14 cellular contexts compared by ENCODE assay signal in the genomic region with DNA sequence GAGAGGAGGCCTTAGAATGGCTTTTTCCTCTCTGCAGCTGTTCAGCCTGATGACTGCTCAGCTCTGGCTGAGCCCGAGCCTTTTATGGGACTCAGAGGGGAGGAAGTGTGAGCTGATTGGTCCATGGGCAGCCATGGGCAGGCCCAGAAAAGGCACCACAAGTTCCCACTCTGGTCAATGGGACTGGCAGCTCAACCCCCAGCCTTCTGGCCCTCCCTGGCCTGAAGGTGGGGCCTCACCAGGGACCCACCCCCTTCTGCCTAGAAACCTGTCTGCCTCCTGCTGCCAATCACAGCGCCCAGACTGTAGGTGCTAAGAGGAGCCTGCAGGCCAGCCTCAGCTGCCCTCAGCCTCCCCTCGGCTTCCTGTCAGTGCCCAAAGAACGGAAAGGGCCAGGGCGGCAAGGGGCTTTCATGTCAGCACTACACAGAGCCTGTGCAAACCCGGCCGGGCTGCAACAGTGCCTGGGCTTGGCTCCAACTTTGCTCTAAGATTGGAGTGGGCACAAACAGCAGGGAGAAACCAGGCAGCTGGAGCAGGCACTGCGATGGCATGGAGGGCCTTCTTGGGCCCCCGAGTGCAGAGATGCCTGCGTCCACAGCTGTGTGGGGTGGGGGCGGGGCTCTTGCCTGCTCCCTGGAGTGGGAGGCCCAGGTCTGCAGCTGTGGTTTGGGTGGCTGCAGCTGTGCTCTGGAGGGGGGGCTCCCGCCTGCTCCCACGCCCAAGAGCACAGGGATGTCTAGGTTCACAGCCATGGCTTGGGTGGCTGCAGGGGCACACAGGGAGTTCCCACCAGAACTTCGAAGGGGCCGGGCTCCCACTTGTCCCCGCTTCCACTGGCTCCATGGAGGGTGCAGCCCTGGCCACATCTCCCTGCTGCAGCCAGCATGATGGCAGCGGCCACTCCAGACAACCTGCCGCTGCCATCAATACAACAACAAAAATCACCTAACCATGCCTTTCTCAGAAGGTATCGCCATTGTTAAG.
A peak's percentile ranks its signal among the peaks of the same experiment; 100 is the strongest.
DNase-seq lines count a peak whose midpoint lies in the region; ATAC-seq and TF ChIP-seq lines count a peak whose summit lies in the region.
"Had no signal": no experiment of that assay in that cellular context is flagged by ENCODE, and none has a peak within 500 bp of the region (broad histone marks: within the 10 kb centered on the region; RNA-seq: fewer than 3 reads in every experiment).

No MANE protein-coding gene starts in this region.

- no peak overlapping the region for H3K27ac Mint-ChIP-seq in T-cell
- H3K27ac Mint-ChIP-seq in glutamatergic neuron (ENCODE audit: unreplicated experiment), result no peak overlapping the region

- H4K20me1 ChIP-seq in SK-N-SH (ENCODE audit: insufficient read depth), result no peaks in the 10 kb centered on the region

- H3K4me1 Mint-ChIP-seq in T-cell (no peaks in the 10 kb centered on the region), glutamatergic neuron (ENCODE audit: low read depth, unreplicated experiment) (no peaks in the 10 kb centered on the region)

- H3K36me3 Mint-ChIP-seq in T-cell (no peaks in the 10 kb centered on the region), glutamatergic neuron (ENCODE audit: unreplicated experiment) (no peaks in the 10 kb centered on the region)

- no peak overlapping the region for H3K4me3 Mint-ChIP-seq in T-cell
- no peak overlapping the region for H3K4me3 Mint-ChIP-seq in glutamatergic neuron (ENCODE audit: unreplicated experiment)

- H3K79me2 ChIP-seq in SK-N-SH (ENCODE audit: insufficient read depth), result no peaks in the 10 kb centered on the region

- H3K27ac ChIP-seq in SK-N-SH (ENCODE audit: low read depth in 2 of 2, low read length in 1 of 2), result no peak overlapping the region
- H3K27ac ChIP-seq: 22Rv1, left lung, tibial nerve had no signal

- H3K9me3 ChIP-seq in SK-N-SH, result no peaks in the 10 kb centered on the region
- H3K9me3 ChIP-seq: left lung, MG63, tibial nerve had no signal

- no peak overlapping the region for H3K4me2 ChIP-seq in SK-N-SH

- WGBS in SK-N-SH (ENCODE audit: low lambda C conversion rate), result 24% methylated on average over 12 of the region's 19 CpGs

- no peak for TF ChIP-seq RAD21 in SK-N-SH (IDR thresholded peaks at IDR 0.05; ENCODE audit: low read length)

- H3K36me3 ChIP-seq in SK-N-SH (replicated peaks in 1 of 2; ENCODE audit: control insufficient read depth in 1 of 2, insufficient read depth in 2 of 2, low read length in 1 of 2), result no peaks in the 10 kb centered on the region
- H3K36me3 ChIP-seq: left lung, MG63, tibial nerve had no signal

- POLR2A ChIA-PET in SK-N-SH (lab: Yijun Ruan, JAX) (no interaction called here), T-cell (lab: Charles Lee) (no interaction called here)

- H3K27me3 ChIP-seq in SK-N-SH (ENCODE audit: insufficient read depth), result no peaks in the 10 kb centered on the region
- H3K27me3 ChIP-seq: left lung, MG63 had no signal

- ATAC-seq in SK-N-SH treated with all-trans-retinoic acid at 6 μM for 48 hours (peak; percentile 41; the same call in 1 of the 3 replicates), GM18511 (IDR thresholded peaks at IDR 0.05; ENCODE audit: unreplicated experiment) (peak; percentile 84), T-cell (replicated peaks in 1 of 4) (peak in 3 of 4 experiments; percentile 29 to 85 (median 75)), HG02970 (IDR thresholded peaks at IDR 0.05; ENCODE audit: low FRiP score, unreplicated experiment) (no peak)
- ATAC-seq: left lung had no signal

- CTCF ChIA-PET in SK-N-SH (lab: Yijun Ruan, JAX), result no interaction called here
- CTCF ChIA-PET in T-cell (lab: Charles Lee), result interaction anchor here in 1 of 2 donors (0.5 kb wide), 1 partner anchor 184 kb away, joined by 4 read pairs; the partner anchor contains the start of gene BEX5

- no peak for TF ChIP-seq CTCF in SK-N-SH (IDR thresholded peaks at IDR 0.05)
- TF ChIP-seq CTCF in glutamatergic neuron (IDR thresholded peaks at IDR 0.05; ENCODE audit: partially characterized antibody, unreplicated experiment), result no peak

- no peak overlapping the region for H2AFZ ChIP-seq in SK-N-SH (ENCODE audit: low read depth)

- no peak overlapping the region for H3K4me3 ChIP-seq in SK-N-SH (ENCODE audit: low read depth in 2 of 2, low read length in 1 of 2)
- H3K4me3 ChIP-seq: left lung, MG63, tibial nerve had no signal

- H3K9me2 ChIP-seq in SK-N-SH, result no peaks in the 10 kb centered on the region

- H3F3A ChIP-seq in SK-N-SH (replicated peaks; ENCODE audit: insufficient read depth), result no peaks in the 10 kb centered on the region

- DNase-seq in SK-N-SH, result no peak
- peak in 8 of 34 experiments; percentile 3 to 18 (median 12) for DNase-seq in T-cell
- peak; percentile 4 for DNase-seq in myocyte (ENCODE audit: low read depth)
- DNase-seq in glutamatergic neuron, result no peak
- no peak for DNase-seq in activated gamma-delta T cell treated with Interleukin-2 at 50 U/mL for 16 hours
- DNase-seq: cerebellar nuclear complex, left lung, MG63, NCI-H69 had no signal

- H3K4me1 ChIP-seq in SK-N-SH (ENCODE audit: control insufficient read depth in 1 of 2, insufficient read depth in 2 of 2, low read depth in 1 of 2, low read length in 1 of 2), result no peaks in the 10 kb centered on the region
- H3K4me1 ChIP-seq: left lung, tibial nerve had no signal

- no peak for TF ChIP-seq EP300 in SK-N-SH (IDR thresholded peaks at IDR 0.05; ENCODE audit: borderline replicate concordance in 1 of 2, low read depth in 1 of 2, low read length in 1 of 2)

- H3K9me3 Mint-ChIP-seq in T-cell (no peaks in the 10 kb centered on the region), glutamatergic neuron (ENCODE audit: unreplicated experiment) (no peaks in the 10 kb centered on the region)

- H3K9ac ChIP-seq in SK-N-SH, result no peak overlapping the region

- H3K27me3 Mint-ChIP-seq in T-cell, result peaks cover 0 to 11% of the 10 kb centered on the region in 2 donors
- H3K27me3 Mint-ChIP-seq in glutamatergic neuron (ENCODE audit: unreplicated experiment), result no peaks in the 10 kb centered on the region

TF ChIP-seq in SK-N-SH treated with all-trans-retinoic acid at 6 μM for 48 hours, 23 proteins besides CTCF, POLR2A, EP300 and RAD21 (continues in another document):
- TF ChIP-seq ZFP30 (CRISPR knock-in tag; IDR thresholded peaks at IDR 0.05) (no peak), ZNF565 (CRISPR knock-in tag; conservative IDR thresholded peaks at IDR 0.05; ENCODE audit: low read depth) (no peak), TCF4 (CRISPR knock-in tag; IDR thresholded peaks at IDR 0.05; ENCODE audit: borderline replicate concordance) (no peak)
- TF ChIP-seq, protein P1, sequence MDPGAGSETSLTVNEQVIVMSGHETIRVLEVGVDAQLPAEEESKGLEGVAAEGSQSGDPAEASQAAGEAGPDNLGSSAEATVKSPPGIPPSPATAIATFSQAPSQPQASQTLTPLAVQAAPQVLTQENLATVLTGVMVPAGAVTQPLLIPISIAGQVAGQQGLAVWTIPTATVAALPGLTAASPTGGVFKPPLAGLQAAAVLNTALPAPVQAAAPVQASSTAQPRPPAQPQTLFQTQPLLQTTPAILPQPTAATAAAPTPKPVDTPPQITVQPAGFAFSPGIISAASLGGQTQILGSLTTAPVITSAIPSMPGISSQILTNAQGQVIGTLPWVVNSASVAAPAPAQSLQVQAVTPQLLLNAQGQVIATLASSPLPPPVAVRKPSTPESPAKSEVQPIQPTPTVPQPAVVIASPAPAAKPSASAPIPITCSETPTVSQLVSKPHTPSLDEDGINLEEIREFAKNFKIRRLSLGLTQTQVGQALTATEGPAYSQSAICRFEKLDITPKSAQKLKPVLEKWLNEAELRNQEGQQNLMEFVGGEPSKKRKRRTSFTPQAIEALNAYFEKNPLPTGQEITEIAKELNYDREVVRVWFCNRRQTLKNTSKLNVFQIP (CRISPR knock-in tag; IDR thresholded peaks at IDR 0.05; ENCODE audit: borderline replicate concordance, low read depth), result no peak

TF ChIP-seq in SK-N-SH, 30 proteins besides CTCF, POLR2A, EP300 and RAD21 (continues in another document):
- TF ChIP-seq USF2 (IDR thresholded peaks at IDR 0.05; ENCODE audit: borderline replicate concordance, low read depth, low read length) (no peak), MEF2A (IDR thresholded peaks at IDR 0.05; ENCODE audit: borderline replicate concordance, low read depth) (no peak), CHD2 (IDR thresholded peaks at IDR 0.05; ENCODE audit: low read length, partially characterized antibody) (no peak), USF1 (IDR thresholded peaks at IDR 0.05; ENCODE audit: borderline replicate concordance, low read depth) (no peak), RCOR1 (IDR thresholded peaks at IDR 0.05; ENCODE audit: low read length) (no peak), SIN3A (IDR thresholded peaks at IDR 0.05; ENCODE audit: borderline replicate concordance, low read depth, low read length) (no peak), NRF1 (IDR thresholded peaks at IDR 0.05; ENCODE audit: low read depth, low read length) (no peak), POLR2AphosphoS5 (IDR thresholded peaks at IDR 0.05; ENCODE audit: low read depth, low read length) (no peak), TAF1 (IDR thresholded peaks at IDR 0.05; ENCODE audit: borderline replicate concordance, low read depth, low read length) (no peak), ELF1 (IDR thresholded peaks at IDR 0.05) (no peak), FOXM1 (IDR thresholded peaks at IDR 0.05; ENCODE audit: low read depth) (no peak), JUND (IDR thresholded peaks at IDR 0.05) (no peak), YY1 (IDR thresholded peaks at IDR 0.05; ENCODE audit: low read depth) (no peak), RXRA (IDR thresholded peaks at IDR 0.05; ENCODE audit: borderline replicate concordance, low read depth) (no peak)
